ENCODE assay signal across 26 cellular contexts in genomic region chr17:60174035-60174434, GRCh38. TPM values are rescaled to one million over a fixed set of nuclear protein-coding genes. Genes with fewer than 3 reads are reported as not detected.
"Had no signal": no experiment of that assay in that cellular context is flagged by ENCODE, and none has a peak within 500 bp of the region (broad histone marks: within the 10 kb centered on the region; RNA-seq: fewer than 3 reads in every experiment).

No MANE protein-coding gene starts in this region.

- H3K27me3 Mint-ChIP-seq: activated CD4-positive, alpha-beta memory T cell treated with anti-CD3 and anti-CD28 coated beads, Interleukin-2, amount 10 ng/mL, durations not matched to agents 7 days and 5 days; activated naive CD4-positive, alpha-beta T cell treated with anti-CD3 and anti-CD28 coated beads, Interleukin-2, amount 50 U/mL, for 24 hours; activated T-cell treated with anti-CD3 and anti-CD28 coated beads, Interleukin-2, amount 50 U/mL, for 24 hours; stimulated activated memory B cell treated with anti-CD40 and anti-IgM and Interleukin-4, amounts not matched to agents 10 μg/mL and 1 μg/mL and 100 μg/mL, for 72 hours; stimulated activated naive CD8-positive, alpha-beta T cell treated with anti-CD3 and anti-CD28 coated beads, Interleukin-15, amount 100 ng/mL, for 72 hours had no signal

- H3K4me3 ChIP-seq: gastroesophageal sphincter, heart left ventricle, left lung, skin epidermis, upper lobe of left lung, vagina had no signal

- DNase-seq: activated CD4-positive, alpha-beta memory T cell treated with anti-CD3 and anti-CD28 coated beads, Interleukin-2, amount 10 ng/mL, durations not matched to agents 7 days and 5 days; activated CD4-positive, alpha-beta T cell treated with anti-CD3 and anti-CD28 coated beads for 48 hours; activated CD8-positive, alpha-beta memory T cell treated with anti-CD3 and anti-CD28 coated beads, Interleukin-2, amount 50 U/mL, for 48 hours; activated gamma-delta T cell; activated T-cell treated with anti-CD3 and anti-CD28 coated beads, Interleukin-2, amount 50 U/mL, for 24 hours; effector memory CD4-positive, alpha-beta T cell; heart left ventricle; kidney glomerular epithelial cell; left lung; stimulated activated CD4-positive, alpha-beta T cell treated with anti-CD3 and anti-CD28 coated beads, Interleukin-12 subunit alpha, Interleukin-12 subunit beta, amount 100 ng/mL, for 4 hours; stimulated activated CD4-positive, alpha-beta T cell treated with anti-CD3 and anti-CD28 coated beads, Interleukin-4, amount 100 ng/mL, for 24 hours; stimulated activated naive CD8-positive, alpha-beta T cell treated with anti-CD3 and anti-CD28 coated beads, Interleukin-15, amount 100 ng/mL, for 72 hours; T-helper 9 cell; upper lobe of left lung had no signal

- H3K9me3 Mint-ChIP-seq: activated CD4-positive, alpha-beta memory T cell treated with anti-CD3 and anti-CD28 coated beads, Interleukin-2, amount 10 ng/mL, durations not matched to agents 7 days and 5 days; activated naive CD4-positive, alpha-beta T cell treated with anti-CD3 and anti-CD28 coated beads, Interleukin-2, amount 50 U/mL, for 24 hours; activated T-cell treated with anti-CD3 and anti-CD28 coated beads, Interleukin-2, amount 50 U/mL, for 24 hours; nephron; stimulated activated memory B cell treated with anti-CD40 and anti-IgM and Interleukin-4, amounts not matched to agents 10 μg/mL and 1 μg/mL and 100 μg/mL, for 72 hours; stimulated activated naive CD8-positive, alpha-beta T cell treated with anti-CD3 and anti-CD28 coated beads, Interleukin-15, amount 100 ng/mL, for 72 hours had no signal

- ATAC-seq: activated CD4-positive, CD25-positive, alpha-beta regulatory T cell treated with anti-CD3 and anti-CD28 coated beads, Interleukin-2, amount 50 U/mL, for 24 hours; gastroesophageal sphincter; stimulated activated memory B cell treated with anti-CD40 and anti-IgM and Interleukin-4, amounts not matched to agents 10 μg/mL and 1 μg/mL and 100 μg/mL, for 72 hours had no signal

- H3K9me3 ChIP-seq: gastroesophageal sphincter, heart left ventricle, left lung, upper lobe of left lung, vagina had no signal

- H3K27ac ChIP-seq: gastroesophageal sphincter, skin epidermis, upper lobe of left lung, vagina, VCaP had no signal

- H3K4me3 Mint-ChIP-seq: activated CD4-positive, alpha-beta memory T cell treated with anti-CD3 and anti-CD28 coated beads, Interleukin-2, amount 10 ng/mL, durations not matched to agents 7 days and 5 days; activated naive CD4-positive, alpha-beta T cell treated with anti-CD3 and anti-CD28 coated beads, Interleukin-2, amount 50 U/mL, for 24 hours; activated T-cell treated with anti-CD3 and anti-CD28 coated beads, Interleukin-2, amount 50 U/mL, for 24 hours; nephron; stimulated activated memory B cell treated with anti-CD40 and anti-IgM and Interleukin-4, amounts not matched to agents 10 μg/mL and 1 μg/mL and 100 μg/mL, for 72 hours; stimulated activated naive CD8-positive, alpha-beta T cell treated with anti-CD3 and anti-CD28 coated beads, Interleukin-15, amount 100 ng/mL, for 72 hours had no signal

- H3K27me3 ChIP-seq: gastroesophageal sphincter, heart left ventricle, left lung, upper lobe of left lung, vagina had no signal

- H3K4me1 ChIP-seq: vagina had no signal

- H3K36me3 Mint-ChIP-seq: activated naive CD4-positive, alpha-beta T cell treated with anti-CD3 and anti-CD28 coated beads, Interleukin-2, amount 50 U/mL, for 24 hours had no signal

- H3K27ac Mint-ChIP-seq: activated CD4-positive, alpha-beta memory T cell treated with anti-CD3 and anti-CD28 coated beads, Interleukin-2, amount 10 ng/mL, durations not matched to agents 7 days and 5 days; stimulated activated memory B cell treated with anti-CD40 and anti-IgM and Interleukin-4, amounts not matched to agents 10 μg/mL and 1 μg/mL and 100 μg/mL, for 72 hours had no signal

RNA-seq across cellular contexts. Expression of gene CA4, which starts 24.3 kb away (rescaled TPM):
- total RNA-seq: activated CD4-positive, alpha-beta memory T cell treated with anti-CD3 and anti-CD28 coated beads, Interleukin-2, amount 10 ng/mL, durations not matched to agents 7 days and 5 days; fibroblast of lung; fibroblast of villous mesenchyme; osteocyte; T-helper 1 cell treated with Interleukin-12 subunit alpha and Interleukin-12 subunit beta and Interleukin-4 antibody, amounts not matched to agents 30 ng/mL and 1 ng/mL, for 36 hours; vagina had no signal
- polyA plus RNA-seq: fibroblast of lung had no signal
